Comparison of ENCODE assay signal across 13 cellular contexts in the genomic region with DNA sequence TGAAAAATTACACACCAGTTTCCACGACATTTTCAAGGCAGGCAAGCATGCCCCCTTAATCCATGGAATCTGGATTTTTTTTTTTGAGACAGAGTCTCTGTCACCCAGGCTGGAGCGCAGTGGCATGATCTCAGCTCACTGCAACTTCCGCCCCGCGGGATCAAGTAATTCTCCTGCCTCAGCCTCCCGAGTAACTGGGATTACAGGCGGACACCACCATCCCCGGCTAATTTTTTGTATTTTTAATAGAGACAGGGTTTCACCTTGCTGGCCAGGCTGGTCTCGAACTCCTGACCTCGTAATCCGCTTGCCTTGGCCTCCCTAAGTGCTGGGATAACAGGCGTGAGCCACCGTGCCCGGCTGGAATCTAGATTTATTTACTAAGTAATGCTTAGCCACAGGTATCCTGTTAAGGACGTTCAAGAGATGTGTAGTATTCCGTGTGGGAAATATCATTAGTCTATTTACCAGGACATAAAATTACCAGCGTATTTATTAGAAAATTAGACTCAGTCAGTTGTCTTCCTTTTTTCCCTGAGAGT. TPM values are rescaled to one million over a fixed set of nuclear protein-coding genes. Genes with fewer than 3 reads are reported as not detected.
DNase-seq lines count a peak whose midpoint lies in the region; ATAC-seq and TF ChIP-seq lines count a peak whose summit lies in the region.
"Had no signal": no experiment of that assay in that cellular context is flagged by ENCODE, and none has a peak within 500 bp of the region (broad histone marks: within the 10 kb centered on the region; RNA-seq: fewer than 3 reads in every experiment).

No MANE protein-coding gene starts in this region.

- peaks cover 15% of the 10 kb centered on the region for H3K4me1 ChIP-seq in suprapubic skin

- no peak for DNase-seq in activated T-cell treated with anti-CD3 and anti-CD28 coated beads, Interleukin-2, amount 50 U/mL, for 4 hours
- DNase-seq in activated T-cell treated with anti-CD3 and anti-CD28 coated beads for 4 hours, result no peak
- DNase-seq in SK-N-MC (ENCODE audit: low read depth, low spot score), result no peak
- DNase-seq in immature natural killer cell, result no peak
- no peak for DNase-seq in suprapubic skin (ENCODE audit: low spot score in 2 of 2)
- DNase-seq in effector CD8-positive, alpha-beta T cell (lab: John Stamatoyannopoulos, UW), result no peak
- DNase-seq in GM19240 (ENCODE audit: insufficient read length, low spot score), result no peak
- DNase-seq in sciatic nerve (ENCODE audit: low spot score), result no peak
- DNase-seq: H7, NCI-H1436 treated with DMSO at 0.1 percent for 48 hours, NCI-H748 treated with DMSO at 0.1 percent for 48 hours, SK-N-SH had no signal

- no peaks in the 10 kb centered on the region for H3K27me3 Mint-ChIP-seq in activated T-cell treated with anti-CD3 and anti-CD28 coated beads, Interleukin-2, amount 50 U/mL, for 4 hours (ENCODE audit: low read depth)
- H3K27me3 Mint-ChIP-seq in immature natural killer cell (ENCODE audit: low read depth in 3 of 3), result peaks cover 0 to 2% (median 0%) of the 10 kb centered on the region in 3 donors

- H3K9ac ChIP-seq in SK-N-MC (ENCODE audit: insufficient read length), result peak overlapping the region; percentile 75
- H3K9ac ChIP-seq: SK-N-SH had no signal

- TF ChIP-seq EP300 in suprapubic skin (IDR thresholded peaks at IDR 0.05), result no peak

- peaks cover 11% of the 10 kb centered on the region for H3K9me3 Mint-ChIP-seq in activated T-cell treated with anti-CD3 and anti-CD28 coated beads, Interleukin-2, amount 50 U/mL, for 4 hours
- peaks cover 0 to 5% (median 0%) of the 10 kb centered on the region in 6 donors for H3K9me3 Mint-ChIP-seq in immature natural killer cell

- ATAC-seq in activated T-cell treated with anti-CD3 and anti-CD28 coated beads, Interleukin-2, amount 50 U/mL, for 4 hours, result no peak
- no peak for ATAC-seq in sciatic nerve

- H3K4me3 ChIP-seq in SK-N-MC (peak overlapping the region; percentile 88), suprapubic skin (peak overlapping the region; percentile 41)

- H3K4me3 Mint-ChIP-seq in activated T-cell treated with anti-CD3 and anti-CD28 coated beads, Interleukin-2, amount 50 U/mL, for 4 hours, result peak overlapping the region; percentile 87
- peak overlapping the region in 4 of 5 donors; percentile 82 to 93 (median 90) for H3K4me3 Mint-ChIP-seq in immature natural killer cell

- TF ChIP-seq CTCF in suprapubic skin (IDR thresholded peaks at IDR 0.05), result no peak

- intact Hi-C loops in sciatic nerve (cut with DNase I), result no loop called here

- H3K27ac ChIP-seq in SK-N-MC, result no peak overlapping the region; the same call in 1 of the 2 replicates
- H3K27ac ChIP-seq in suprapubic skin, result no peak overlapping the region
- H3K27ac ChIP-seq: epithelial cell of prostate had no signal

- H3K36me3 ChIP-seq in SK-N-MC (ENCODE audit: insufficient read depth, low read length) (peaks cover 30% of the 10 kb centered on the region), suprapubic skin (no peaks in the 10 kb centered on the region)

- TF ChIP-seq POLR2A in suprapubic skin (IDR thresholded peaks at IDR 0.05), result no peak

- peaks cover 29% of the 10 kb centered on the region for H3K36me3 Mint-ChIP-seq in activated T-cell treated with anti-CD3 and anti-CD28 coated beads, Interleukin-2, amount 50 U/mL, for 4 hours (ENCODE audit: insufficient read depth)
- H3K36me3 Mint-ChIP-seq in immature natural killer cell, result peaks cover 7 to 19% (median 19%) of the 10 kb centered on the region in 3 donors

- peak overlapping the region in 5 of 6 donors; percentile 31 to 82 (median 44) for H3K27ac Mint-ChIP-seq in immature natural killer cell

- peaks cover 66% of the 10 kb centered on the region for H3K4me1 Mint-ChIP-seq in activated T-cell treated with anti-CD3 and anti-CD28 coated beads, Interleukin-2, amount 50 U/mL, for 4 hours (ENCODE audit: low read depth)
- peaks cover 45 to 82% of the 10 kb centered on the region in 2 donors for H3K4me1 Mint-ChIP-seq in immature natural killer cell

- H3K9me3 ChIP-seq in SK-N-MC (ENCODE audit: low read depth, low read length) (no peaks in the 10 kb centered on the region), suprapubic skin (no peaks in the 10 kb centered on the region)
- H3K9me3 ChIP-seq: SK-N-SH had no signal

- 91% methylated on average over 17 of the region's 17 CpGs for WGBS in suprapubic skin

- no peaks in the 10 kb centered on the region for H3K27me3 ChIP-seq in suprapubic skin

RNA-seq across cellular contexts. Expression of a gene that starts 2.5 kb away (rescaled TPM):
- total RNA-seq in activated T-cell treated with anti-CD3 and anti-CD28 coated beads, Interleukin-2, amount 50 U/mL, for 4 hours, result 10 to 100 TPM in 1 of 3 donors, 1 to 10 TPM in 2; 4.4 to 16.6 (median 7.2) TPM
- polyA plus RNA-seq in immature natural killer cell, result 10 to 100 TPM in 2 of 3 donors, 1 to 10 TPM in 1; 3.0 to 15.9 (median 14.3) TPM
- total RNA-seq in suprapubic skin (1 to 10 TPM; 1.8 to 7.1 (median 2.7) TPM), sciatic nerve (38.9 TPM)
- total RNA-seq: H7 had no signal

RNA-seq across cellular contexts. Expression of a gene that starts 31.8 kb away (rescaled TPM):
- 1 to 10 TPM; 2.2 to 7.5 (median 2.7) TPM for total RNA-seq in activated T-cell treated with anti-CD3 and anti-CD28 coated beads, Interleukin-2, amount 50 U/mL, for 4 hours
- polyA plus RNA-seq in immature natural killer cell, result 1 to 10 TPM in 2 of 3 donors, under 1 TPM in 1; 0.59 to 6.0 (median 4.6) TPM
- 1 to 10 TPM in 3 of 4 donors, under 1 TPM in 1; 0.57 to 4.6 (median 2.2) TPM for total RNA-seq in suprapubic skin
- total RNA-seq in sciatic nerve, result 20.2 TPM
- total RNA-seq: H7 had no signal
